8 cellular contexts compared by ENCODE assay signal in genomic region chr19:54137114-54137912, GRCh38. TPM values are rescaled to one million over a fixed set of nuclear protein-coding genes. Genes with fewer than 3 reads are reported as not detected.
DNase-seq lines count a peak whose midpoint lies in the region; ATAC-seq, FAIRE-seq and TF ChIP-seq lines count a peak whose summit lies in the region.

TSS of gene CNOT3 (plus strand) at chr19:54137762. CDS start at chr19:54142979, 5,217 bp downstream.

- peak; percentile 99 for FAIRE-seq in islet of Langerhans (lab: Jason Lieb, UNC)

- peak within 1 kb of the TSS; percentile 75 for H3K4me3 ChIP-seq in AG10803 (ENCODE audit: low read length)

- no peak for TF ChIP-seq CTCF in AG10803 (conservative IDR thresholded peaks at IDR 0.05; ENCODE audit: low read length)

- DNase-seq in AG10803 (ENCODE audit: low read depth) (peak; percentile 100), NCI-H460 (ENCODE audit: extremely low read depth, low read depth) (peak; percentile 99), cerebellar nuclear complex (lab: John Stamatoyannopoulos, UW) (peak; percentile 98 to 100)
- DNase-seq in activated CD4-positive, CD25-positive, alpha-beta regulatory T cell treated with anti-CD3 and anti-CD28 coated beads, Interleukin-2, amount 50 U/mL, for 72 hours = peak; percentile 97
- DNase-seq in stimulated activated CD4-positive, alpha-beta T cell treated with anti-CD3 and anti-CD28 coated beads, Interleukin-12 subunit alpha, Interleukin-12 subunit beta, amount 100 ng/mL, for 4 hours = peak; percentile 96

- ATAC-seq in GM19043 (IDR thresholded peaks at IDR 0.05; ENCODE audit: low read depth, unreplicated experiment) (peak; percentile 73), HG03378 (IDR thresholded peaks at IDR 0.05; ENCODE audit: unreplicated experiment) (peak; percentile 74)

RNA-seq across cellular contexts. Expression of gene CNOT3, which starts in this region (rescaled TPM):
- total RNA-seq in NCI-H460 (2014; rRNA removed; shearing (Covaris generic)) = 12.3 and 19.2 TPM in 2 replicates
- 5.1 and 8.6 TPM in 2 replicates for polyA plus RNA-seq in NCI-H460 (2014; cell fraction: nucleus; rRNA removed)

Comparison
In these comparisons a context has a peak if more than half of its experiments do, and no peak if none do; other contexts are left out.
1. Peak in every context shown above with its lines: DNase-seq, ATAC-seq and H3K4me3 ChIP-seq.